In genomic region chr19:58400916-58401824, GRCh38 we compare ENCODE assay signal across 1 cellular context.
A peak's percentile ranks its signal among the peaks of the same experiment; 100 is the strongest.
TF ChIP-seq lines count a peak whose summit lies in the region.

No MANE protein-coding gene starts in this region.

TF ChIP-seq in HepG2, 621 proteins besides CTCF, POLR2A, EP300 and RAD21 (continued from another document and continues in another):
- TF ChIP-seq AHDC1 (CRISPR knock-in tag; IDR thresholded peaks at IDR 0.05; ENCODE audit: borderline replicate concordance) (no peak), SALL1 (CRISPR knock-in tag; IDR thresholded peaks at IDR 0.05) (peak; percentile 46; the same call in 1 of the 2 replicates), PITX1 (CRISPR knock-in tag; IDR thresholded peaks at IDR 0.05) (peak; percentile 53; the same call in 1 of the 2 replicates), ZFYVE20 (CRISPR knock-in tag; IDR thresholded peaks at IDR 0.05; ENCODE audit: borderline replicate concordance, low read depth) (no peak), HBP1 (CRISPR knock-in tag; IDR thresholded peaks at IDR 0.05; ENCODE audit: low read depth) (0 out of 2 replicates have a peak, but pooled peaks have one; percentile 25), GATA4 (IDR thresholded peaks at IDR 0.05; ENCODE audit: borderline replicate concordance, low read depth) (0 out of 2 replicates have a peak, but pooled peaks have one; percentile 26), TFAP4 (IDR thresholded peaks at IDR 0.05; ENCODE audit: borderline replicate concordance, low read depth) (no peak), NCOA5 (CRISPR knock-in tag; IDR thresholded peaks at IDR 0.05) (no peak), ZNF224 (CRISPR knock-in tag; IDR thresholded peaks at IDR 0.05) (no peak; the same call in 1 of the 2 replicates), ATF3 (CRISPR knock-in tag; IDR thresholded peaks at IDR 0.05) (no peak), ZNF3 (CRISPR knock-in tag; IDR thresholded peaks at IDR 0.05) (no peak), ZNF550 (CRISPR knock-in tag; IDR thresholded peaks at IDR 0.05; ENCODE audit: borderline replicate concordance) (no peak), SPEN (CRISPR knock-in tag; IDR thresholded peaks at IDR 0.05; ENCODE audit: low read depth) (no peak; the same call in 1 of the 2 replicates), TBX3 (IDR thresholded peaks at IDR 0.05; ENCODE audit: borderline replicate concordance) (no peak), PAWR (CRISPR knock-in tag; IDR thresholded peaks at IDR 0.05; ENCODE audit: borderline replicate concordance) (no peak), RORA (CRISPR knock-in tag; IDR thresholded peaks at IDR 0.05) (no peak), KMT2B (CRISPR knock-in tag; IDR thresholded peaks at IDR 0.05) (no peak; the same call in 1 of the 2 replicates), GRHL1 (CRISPR knock-in tag; conservative IDR thresholded peaks at IDR 0.05) (no peak), ZNF160 (CRISPR knock-in tag; IDR thresholded peaks at IDR 0.05) (no peak), KLF16 (CRISPR knock-in tag; IDR thresholded peaks at IDR 0.05) (0 out of 4 replicates have a peak, but pooled peaks of 1 of the 2 experiments have one; percentile 16), ETV5 (CRISPR knock-in tag; IDR thresholded peaks at IDR 0.05; ENCODE audit: borderline replicate concordance) (no peak; the same call in 1 of the 2 replicates), SNAPC4 (CRISPR knock-in tag; IDR thresholded peaks at IDR 0.05) (no peak), SKI (IDR thresholded peaks at IDR 0.05; ENCODE audit: partially characterized antibody) (no peak), HNRNPK (IDR thresholded peaks at IDR 0.05; ENCODE audit: low read depth, low read length, poor library complexity, severe bottlenecking) (no peak), ZNF589 (CRISPR knock-in tag; conservative IDR thresholded peaks at IDR 0.05) (no peak), RARA (CRISPR knock-in tag; IDR thresholded peaks at IDR 0.05) (no peak), TBL1XR1 (IDR thresholded peaks at IDR 0.05; ENCODE audit: borderline replicate concordance, low read length, partially characterized antibody) (no peak), ZNF335 (CRISPR knock-in tag; IDR thresholded peaks at IDR 0.05) (peak; percentile 54; the same call in 1 of the 2 replicates), SRSF1 (optimal IDR thresholded peaks at IDR 0.05; ENCODE audit: low read depth, low read length) (no peak), POLR2AphosphoS5 (IDR thresholded peaks at IDR 0.05; ENCODE audit: low read depth, low read length) (peak; percentile 74), MEF2D (CRISPR knock-in tag; IDR thresholded peaks at IDR 0.05) (no peak), DZIP1 (CRISPR knock-in tag; IDR thresholded peaks at IDR 0.05) (0 out of 2 replicates have a peak, but pooled peaks have one; percentile 29), ZNF317 (CRISPR knock-in tag; IDR thresholded peaks at IDR 0.05) (no peak), REPIN1 (CRISPR knock-in tag; IDR thresholded peaks at IDR 0.05; ENCODE audit: borderline replicate concordance, low read depth) (peak; percentile 75), ZNF460 (CRISPR knock-in tag; IDR thresholded peaks at IDR 0.05; ENCODE audit: borderline replicate concordance) (no peak), RBAK (CRISPR knock-in tag; IDR thresholded peaks at IDR 0.05) (no peak), ZSCAN20 (CRISPR knock-in tag; IDR thresholded peaks at IDR 0.05; ENCODE audit: borderline replicate concordance) (0 out of 2 replicates have a peak, but pooled peaks have one; percentile 43), ZNF879 (CRISPR knock-in tag; IDR thresholded peaks at IDR 0.05) (peak; percentile 68; the same call in 1 of the 2 replicates), BCL3 (CRISPR knock-in tag; IDR thresholded peaks at IDR 0.05) (peak; percentile 55; the same call in 1 of the 2 replicates), ZNF652 (CRISPR knock-in tag; IDR thresholded peaks at IDR 0.05; ENCODE audit: borderline replicate concordance, low read depth) (no peak), ZNF746 (CRISPR knock-in tag; IDR thresholded peaks at IDR 0.05) (no peak; the same call in 1 of the 2 replicates), ZNF737 (CRISPR knock-in tag; IDR thresholded peaks at IDR 0.05; ENCODE audit: borderline replicate concordance) (no peak), ZNF768 (CRISPR knock-in tag; IDR thresholded peaks at IDR 0.05) (peak; percentile 56; the same call in 1 of the 2 replicates), ZFP36L1 (CRISPR knock-in tag; IDR thresholded peaks at IDR 0.05) (peak; percentile 22; the same call in 1 of the 2 replicates)
